23 cellular contexts compared by ENCODE assay signal in the genomic region with DNA sequence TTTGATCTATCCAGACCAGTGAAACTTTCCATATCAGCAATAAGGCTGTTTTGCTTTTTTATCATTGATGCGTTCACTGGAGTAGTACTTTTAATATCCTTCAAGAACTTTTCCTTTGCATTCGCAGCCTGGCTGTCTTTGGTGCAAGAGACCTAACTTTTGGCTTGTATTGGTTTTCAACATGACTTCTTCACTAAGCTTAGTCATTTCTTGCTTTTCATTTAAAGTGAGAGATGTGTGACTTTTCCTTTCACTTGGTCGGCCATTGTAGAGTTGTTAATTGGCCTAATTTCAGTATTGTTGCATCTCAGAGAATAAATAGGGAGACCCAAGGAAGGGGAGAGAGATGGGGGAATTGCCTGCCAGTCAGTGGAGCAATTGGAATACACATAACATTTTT.
"Had no signal": no experiment of that assay in that cellular context is flagged by ENCODE, and none has a peak within 500 bp of the region (broad histone marks: within the 10 kb centered on the region; RNA-seq: fewer than 3 reads in every experiment).

No MANE protein-coding gene starts in this region.

- H3K4me1 Mint-ChIP-seq: activated naive CD4-positive, alpha-beta T cell treated with anti-CD3 and anti-CD28 coated beads, Interleukin-2, amount 10 ng/mL, durations not matched to agents 7 days and 5 days; WTC11 had no signal

- ATAC-seq: K562, WTC11 had no signal

- H3K9me3 Mint-ChIP-seq: activated naive CD4-positive, alpha-beta T cell treated with anti-CD3 and anti-CD28 coated beads, Interleukin-2, amount 10 ng/mL, durations not matched to agents 7 days and 5 days; central memory CD8-positive, alpha-beta T cell had no signal

- H3K27me3 Mint-ChIP-seq: activated CD4-positive, alpha-beta T cell treated with anti-CD3 and anti-CD28 coated beads, Interleukin-2, amount 10 ng/mL, durations not matched to agents 7 days and 5 days; activated naive CD4-positive, alpha-beta T cell treated with anti-CD3 and anti-CD28 coated beads, Interleukin-2, amount 10 ng/mL, durations not matched to agents 7 days and 5 days; activated naive CD8-positive, alpha-beta T cell treated with anti-CD3 and anti-CD28 coated beads, Interleukin-2, amount 10 ng/mL, durations not matched to agents 7 days and 5 days; central memory CD8-positive, alpha-beta T cell had no signal

- H3K4me3 Mint-ChIP-seq: activated CD4-positive, alpha-beta T cell treated with anti-CD3 and anti-CD28 coated beads, Interleukin-2, amount 10 ng/mL, durations not matched to agents 7 days and 5 days; activated naive CD4-positive, alpha-beta T cell treated with anti-CD3 and anti-CD28 coated beads, Interleukin-2, amount 10 ng/mL, durations not matched to agents 7 days and 5 days; activated naive CD8-positive, alpha-beta T cell treated with anti-CD3 and anti-CD28 coated beads, Interleukin-2, amount 10 ng/mL, durations not matched to agents 7 days and 5 days; central memory CD8-positive, alpha-beta T cell; WTC11 had no signal

- DNase-seq: activated CD4-positive, alpha-beta T cell treated with anti-CD3 and anti-CD28 coated beads, Interleukin-2, amount 10 ng/mL, durations not matched to agents 7 days and 5 days; activated CD4-positive, CD25-positive, alpha-beta regulatory T cell treated with anti-CD3 and anti-CD28 coated beads, Interleukin-2, amount 50 U/mL, for 72 hours; activated gamma-delta T cell treated with Interleukin-2 at 50 U/mL for 16 hours; activated naive CD4-positive, alpha-beta T cell treated with anti-CD3 and anti-CD28 coated beads, Interleukin-2, amount 10 ng/mL, durations not matched to agents 7 days and 5 days; activated naive CD8-positive, alpha-beta T cell treated with anti-CD3 and anti-CD28 coated beads, Interleukin-2, amount 10 ng/mL, durations not matched to agents 7 days and 5 days; activated T-cell treated with anti-CD3 and anti-CD28 coated beads for 4 hours; aorta; Karpas-422; MM.1S; NCI-H1105 treated with DMSO at 0.1 percent for 48 hours; NCI-H1436 treated with DMSO at 0.1 percent for 48 hours; NCI-H187; NCI-H2081; NCI-H446; NCI-H524; Peyer's patch; Right ventricle myocardium superior; SJCRH30; SK-N-SH; SW 1271 had no signal

- H3K27ac Mint-ChIP-seq: activated CD4-positive, alpha-beta T cell treated with anti-CD3 and anti-CD28 coated beads, Interleukin-2, amount 10 ng/mL, durations not matched to agents 7 days and 5 days; activated naive CD4-positive, alpha-beta T cell treated with anti-CD3 and anti-CD28 coated beads, Interleukin-2, amount 10 ng/mL, durations not matched to agents 7 days and 5 days; activated naive CD8-positive, alpha-beta T cell treated with anti-CD3 and anti-CD28 coated beads, Interleukin-2, amount 10 ng/mL, durations not matched to agents 7 days and 5 days; WTC11 had no signal
